16 cellular contexts compared by ENCODE assay signal in the genomic region with DNA sequence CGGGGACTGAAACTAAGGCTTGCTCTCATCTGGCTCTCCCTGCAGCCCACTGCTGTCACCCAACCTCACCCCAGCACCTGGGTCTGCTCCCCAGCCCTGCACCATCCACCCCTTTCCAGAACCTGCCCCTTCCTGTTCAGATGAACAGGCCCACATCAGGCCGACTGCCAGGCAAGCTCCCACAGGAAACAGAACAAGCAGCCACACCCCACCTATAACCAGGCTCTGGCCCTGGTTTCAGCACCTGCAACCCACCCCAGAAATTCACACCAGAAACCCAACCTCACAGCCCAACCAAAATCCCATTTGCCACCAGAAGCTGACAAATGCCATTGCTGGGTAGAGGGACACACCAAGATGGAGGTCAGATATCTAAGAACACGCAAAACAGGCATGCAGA.
A peak's percentile ranks its signal among the peaks of the same experiment; 100 is the strongest.
DNase-seq lines count a peak whose midpoint lies in the region; ATAC-seq and TF ChIP-seq lines count a peak whose summit lies in the region.
"Had no signal": no experiment of that assay in that cellular context is flagged by ENCODE, and none has a peak within 500 bp of the region (broad histone marks: within the 10 kb centered on the region; RNA-seq: fewer than 3 reads in every experiment).

No MANE protein-coding gene starts in this region.

- peak overlapping the region; percentile 25 for H3K27ac Mint-ChIP-seq in dendritic cell treated with granulocyte-macrophage colony-stimulating factor and Interleukin-4, amounts not matched to agents 40 ng/mL and 50 ng/mL, for 4 days
- H3K27ac Mint-ChIP-seq in type B pancreatic cell: peak overlapping the region; percentile 22

- H3K27me3 ChIP-seq in right cardiac atrium (ENCODE audit: control insufficient read depth, insufficient read depth) (no peaks in the 10 kb centered on the region), heart left ventricle (no peaks in the 10 kb centered on the region)

- no peak overlapping the region for H3K4me3 Mint-ChIP-seq in dendritic cell treated with granulocyte-macrophage colony-stimulating factor and Interleukin-4, amounts not matched to agents 40 ng/mL and 50 ng/mL, for 4 days
- H3K4me3 Mint-ChIP-seq in type B pancreatic cell: no peak overlapping the region

- H3K36me3 ChIP-seq in heart left ventricle: no peaks in the 10 kb centered on the region
- no peaks in the 10 kb centered on the region for H3K36me3 ChIP-seq in KOPT-K1 (ENCODE audit: insufficient read depth, low read length)

- H3K27ac ChIP-seq in right cardiac atrium (ENCODE audit: low read length) (no peak overlapping the region), heart left ventricle (peak overlapping the region in 1 of 12 donors; percentile 33), KOPT-K1 (ENCODE audit: low read depth, low read length, poor library complexity, severe bottlenecking) (peak overlapping the region; percentile 56)

- H3K4me1 Mint-ChIP-seq in dendritic cell treated with granulocyte-macrophage colony-stimulating factor and Interleukin-4, amounts not matched to agents 40 ng/mL and 50 ng/mL, for 4 days (ENCODE audit: low read depth): peaks cover 94% of the 10 kb centered on the region
- H3K4me1 Mint-ChIP-seq in type B pancreatic cell (ENCODE audit: unreplicated experiment): peaks cover 24% of the 10 kb centered on the region

- H3K36me3 Mint-ChIP-seq in dendritic cell treated with granulocyte-macrophage colony-stimulating factor and Interleukin-4, amounts not matched to agents 40 ng/mL and 50 ng/mL, for 4 days (ENCODE audit: low read depth): no peaks in the 10 kb centered on the region
- no peaks in the 10 kb centered on the region for H3K36me3 Mint-ChIP-seq in type B pancreatic cell

- H3K4me1 ChIP-seq in right cardiac atrium (ENCODE audit: control insufficient read depth, insufficient read depth, low read length): no peaks in the 10 kb centered on the region
- H3K4me1 ChIP-seq in heart left ventricle: peaks cover 3 to 70% (median 16%) of the 10 kb centered on the region in 12 donors

- no peak overlapping the region for H3K4me3 ChIP-seq in right cardiac atrium (ENCODE audit: low read length)
- H3K4me3 ChIP-seq in heart left ventricle: no peak overlapping the region

- TF ChIP-seq POLR2A in heart left ventricle (IDR thresholded peaks at IDR 0.05): no peak

- H3K27me3 Mint-ChIP-seq in dendritic cell treated with granulocyte-macrophage colony-stimulating factor and Interleukin-4, amounts not matched to agents 40 ng/mL and 50 ng/mL, for 4 days: peaks cover under 1% of the 10 kb centered on the region
- no peaks in the 10 kb centered on the region for H3K27me3 Mint-ChIP-seq in type B pancreatic cell

- intact Hi-C loops in right cardiac atrium (cut with DNase I) (loop anchor here in 1 of 4 donors (10.0 kb wide), 1 partner anchor 162 kb away; the partner anchor contains the start of gene ID2), heart left ventricle (cut with DNase I) (loop anchor here in 2 of 10 donors (10.0 kb wide), 1 partner anchor 162 kb away; the partner anchor contains the start of gene ID2 (in 2 of the 2))
- intact Hi-C loops in dendritic cell treated with granulocyte-macrophage colony-stimulating factor and Interleukin-4, amounts not matched to agents 40 ng/mL and 50 ng/mL, for 4 days (cut with micrococcal nuclease): no loop called here

- no peak for ATAC-seq in right cardiac atrium
- ATAC-seq in heart left ventricle: no peak
- ATAC-seq in HG02571 (IDR thresholded peaks at IDR 0.05; ENCODE audit: unreplicated experiment): no peak
- ATAC-seq: activated T-cell treated with anti-CD3 and anti-CD28 coated beads, Interleukin-2, amount 50 U/mL, for 4 hours had no signal

- WGBS in right cardiac atrium: 82% methylated on average over 3 of the region's 3 CpGs
- WGBS in heart left ventricle, 4 donors: 73 to 88% (median 81%) methylated on average over 3 of the region's 3 CpGs

- DNase-seq in right cardiac atrium (peak in 2 of 3 donors; percentile 29 to 48), heart left ventricle (no peak), type B pancreatic cell (ENCODE audit: extremely low spot score, unreplicated experiment) (no peak), NCI-H524 treated with DMSO at 0.1 percent for 48 hours (lab: John Stamatoyannopoulos, UW) (no peak), NCI-H187 treated with DMSO at 0.1 percent for 48 hours (lab: John Stamatoyannopoulos, UW) (no peak)
- DNase-seq: activated T-cell treated with anti-CD3 and anti-CD28 coated beads, Interleukin-2, amount 50 U/mL, for 4 hours; DMS53; effector CD8-positive, alpha-beta T cell; HCEC 1CT; NCI-H1417 treated with DMSO at 0.1 percent for 48 hours; NCI-H524; SHP77; stimulated activated CD8-positive, alpha-beta memory T cell treated with anti-CD3 and anti-CD28 coated beads, Interleukin-4, amount 100 ng/mL, for 48 hours had no signal

- H3K9me3 Mint-ChIP-seq in dendritic cell treated with granulocyte-macrophage colony-stimulating factor and Interleukin-4, amounts not matched to agents 40 ng/mL and 50 ng/mL, for 4 days: no peaks in the 10 kb centered on the region
- no peaks in the 10 kb centered on the region for H3K9me3 Mint-ChIP-seq in type B pancreatic cell
- H3K9me3 Mint-ChIP-seq: activated T-cell treated with anti-CD3 and anti-CD28 coated beads, Interleukin-2, amount 50 U/mL, for 4 hours had no signal

- H3K9me3 ChIP-seq in right cardiac atrium (ENCODE audit: control insufficient read depth, low read length): no peaks in the 10 kb centered on the region
- H3K9me3 ChIP-seq in heart left ventricle: no peaks in the 10 kb centered on the region
- no peaks in the 10 kb centered on the region for H3K9me3 ChIP-seq in KOPT-K1 (ENCODE audit: insufficient read depth, low read length, poor library complexity, severe bottlenecking)

- TF ChIP-seq CTCF in heart left ventricle (IDR thresholded peaks at IDR 0.05) (no peak), type B pancreatic cell (conservative IDR thresholded peaks at IDR 0.05) (no peak)

Comparison
In these comparisons a context has a peak if more than half of its experiments do, and no peak if none do; other contexts are left out.
1. DNase-seq: peak in right cardiac atrium (2 of 3); none in heart left ventricle (0 of 5), type B pancreatic cell (single experiment), NCI-H524 treated with DMSO at 0.1 percent for 48 hours (single experiment) and NCI-H187 treated with DMSO at 0.1 percent for 48 hours (single experiment).